17 cellular contexts compared by ENCODE assay signal in genomic region chr5:5025098-5025773, GRCh38.
A peak's percentile ranks its signal among the peaks of the same experiment; 100 is the strongest.
DNase-seq lines count a peak whose midpoint lies in the region; ATAC-seq and TF ChIP-seq lines count a peak whose summit lies in the region.
"Had no signal": no experiment of that assay in that cellular context is flagged by ENCODE, and none has a peak within 500 bp of the region (broad histone marks: within the 10 kb centered on the region; RNA-seq: fewer than 3 reads in every experiment).

No MANE protein-coding gene starts in this region.

- DNase-seq in A172 (ENCODE audit: low spot score) = peak; percentile 10
- DNase-seq in CD4-positive, CD25-positive, alpha-beta regulatory T cell = no peak
- no peak for DNase-seq in OCI-LY7 (ENCODE audit: low spot score)
- DNase-seq in central memory CD8-positive, alpha-beta T cell (ENCODE audit: low spot score in 2 of 2) = no peak
- no peak for DNase-seq in neural progenitor cell (ENCODE audit: low spot score)
- no peak for DNase-seq in islet precursor cell
- DNase-seq: activated CD4-positive, alpha-beta memory T cell treated with anti-CD3 and anti-CD28 coated beads, Interleukin-2, amount 10 ng/mL, durations not matched to agents 7 days and 5 days; activated T-cell treated with anti-CD3 and anti-CD28 coated beads, Interleukin-2, amount 50 U/mL, for 1 hour; body of pancreas; Calu3; immature natural killer cell; left ventricle myocardium superior; NCI-H82 had no signal

- no peaks in the 10 kb centered on the region for H3K36me3 ChIP-seq in CD4-positive, CD25-positive, alpha-beta regulatory T cell (ENCODE audit: control insufficient read depth, insufficient read depth, low read length)
- no peaks in the 10 kb centered on the region for H3K36me3 ChIP-seq in OCI-LY7 (ENCODE audit: insufficient read depth, low read length)
- H3K36me3 ChIP-seq in neural progenitor cell = no peaks in the 10 kb centered on the region
- H3K36me3 ChIP-seq: thoracic aorta had no signal

- no peaks in the 10 kb centered on the region for H3K79me2 ChIP-seq in OCI-LY7 (ENCODE audit: insufficient read depth, low read depth, low read length)
- H3K79me2 ChIP-seq in neural progenitor cell (ENCODE audit: low read depth) = no peaks in the 10 kb centered on the region

- peaks cover 0 to 18% (median 6%) of the 10 kb centered on the region in 7 donors for H3K9me3 Mint-ChIP-seq in CD4-positive, CD25-positive, alpha-beta regulatory T cell
- peaks cover 15% of the 10 kb centered on the region for H3K9me3 Mint-ChIP-seq in central memory CD8-positive, alpha-beta T cell
- peaks cover 4% of the 10 kb centered on the region for H3K9me3 Mint-ChIP-seq in neural progenitor cell

- BruUV-seq in OCI-LY7 (replicated peaks; lab: Mats Ljungman, UMichigan) = no TSS peak

- peaks cover 0 to 4% (median 0%) of the 10 kb centered on the region in 4 donors for H3K4me1 Mint-ChIP-seq in CD4-positive, CD25-positive, alpha-beta regulatory T cell
- no peaks in the 10 kb centered on the region for H3K4me1 Mint-ChIP-seq in central memory CD8-positive, alpha-beta T cell
- H3K4me1 Mint-ChIP-seq in neural progenitor cell = no peaks in the 10 kb centered on the region
- H3K4me1 Mint-ChIP-seq: immature natural killer cell had no signal

- H3K9ac ChIP-seq in neural progenitor cell = no peak overlapping the region

- no peaks in the 10 kb centered on the region for H3K9me3 ChIP-seq in CD4-positive, CD25-positive, alpha-beta regulatory T cell (ENCODE audit: control insufficient read depth in 2 of 2, low read length in 2 of 2)
- H3K9me3 ChIP-seq in OCI-LY7 (ENCODE audit: low read length) (no peaks in the 10 kb centered on the region), neural progenitor cell (ENCODE audit: low read depth) (no peaks in the 10 kb centered on the region)
- H3K9me3 ChIP-seq: body of pancreas, thoracic aorta had no signal

- TF ChIP-seq CTCF in OCI-LY7 (conservative IDR thresholded peaks at IDR 0.05; ENCODE audit: low read length) (no peak), neural progenitor cell (IDR thresholded peaks at IDR 0.05) (no peak)

- no peaks in the 10 kb centered on the region for H3K9me2 ChIP-seq in OCI-LY7 (ENCODE audit: insufficient read depth, low read length)

- H3F3A ChIP-seq in neural progenitor cell (ENCODE audit: low read depth) = no peaks in the 10 kb centered on the region

- H3K4me3 Mint-ChIP-seq in CD4-positive, CD25-positive, alpha-beta regulatory T cell = peak overlapping the region in 1 of 4 donors; percentile 39
- H3K4me3 Mint-ChIP-seq in central memory CD8-positive, alpha-beta T cell = peak overlapping the region; percentile 16
- no peak overlapping the region for H3K4me3 Mint-ChIP-seq in neural progenitor cell
- H3K4me3 Mint-ChIP-seq: activated CD4-positive, alpha-beta memory T cell treated with anti-CD3 and anti-CD28 coated beads, Interleukin-2, amount 10 ng/mL, durations not matched to agents 7 days and 5 days; immature natural killer cell had no signal

- H3K4me1 ChIP-seq in CD4-positive, CD25-positive, alpha-beta regulatory T cell (ENCODE audit: control insufficient read depth, insufficient read depth, low read length, poor library complexity, severe bottlenecking) = no peaks in the 10 kb centered on the region
- H3K4me1 ChIP-seq in OCI-LY7 (ENCODE audit: insufficient read depth, low read length, poor library complexity, severe bottlenecking) (no peaks in the 10 kb centered on the region), neural progenitor cell (peaks cover 8% of the 10 kb centered on the region)
- H3K4me1 ChIP-seq: body of pancreas had no signal

- H3K27ac Mint-ChIP-seq in CD4-positive, CD25-positive, alpha-beta regulatory T cell = no peak overlapping the region
- no peak overlapping the region for H3K27ac Mint-ChIP-seq in central memory CD8-positive, alpha-beta T cell (ENCODE audit: low read depth)
- no peak overlapping the region for H3K27ac Mint-ChIP-seq in neural progenitor cell
- H3K27ac Mint-ChIP-seq: activated CD4-positive, alpha-beta memory T cell treated with anti-CD3 and anti-CD28 coated beads, Interleukin-2, amount 10 ng/mL, durations not matched to agents 7 days and 5 days; activated naive CD4-positive, alpha-beta T cell treated with anti-CD3 and anti-CD28 coated beads, Interleukin-2, amount 50 U/mL, for 72 hours had no signal

- POLR2A ChIA-PET in OCI-LY7 (lab: Charles Lee) = interaction anchor here (0.6 kb wide), 2 partner anchors 65 to 98 kb away, joined by 3 read pairs; no protein-coding TSS in a partner anchor

- H3K4me3 ChIP-seq in CD4-positive, CD25-positive, alpha-beta regulatory T cell (ENCODE audit: low read depth, low read length) = peak overlapping the region; percentile 19
- no peak overlapping the region for H3K4me3 ChIP-seq in OCI-LY7 (ENCODE audit: low read depth, low read length, poor library complexity, severe bottlenecking)
- no peak overlapping the region for H3K4me3 ChIP-seq in neural progenitor cell
- H3K4me3 ChIP-seq: body of pancreas, thoracic aorta had no signal

- no peaks in the 10 kb centered on the region for H3K36me3 Mint-ChIP-seq in CD4-positive, CD25-positive, alpha-beta regulatory T cell
- H3K36me3 Mint-ChIP-seq in central memory CD8-positive, alpha-beta T cell (ENCODE audit: insufficient read depth) = no peaks in the 10 kb centered on the region
- H3K36me3 Mint-ChIP-seq in neural progenitor cell = no peaks in the 10 kb centered on the region
- H3K36me3 Mint-ChIP-seq: immature natural killer cell had no signal

- H3K27me3 ChIP-seq in CD4-positive, CD25-positive, alpha-beta regulatory T cell (ENCODE audit: control insufficient read depth, insufficient read depth, low read length) = no peaks in the 10 kb centered on the region
- no peaks in the 10 kb centered on the region for H3K27me3 ChIP-seq in neural progenitor cell
- H3K27me3 ChIP-seq: body of pancreas had no signal

- intact Hi-C loops in OCI-LY7 (cut with micrococcal nuclease; ENCODE audit: unreplicated experiment) = no loop called here

- H3K27me3 Mint-ChIP-seq in CD4-positive, CD25-positive, alpha-beta regulatory T cell = no peaks in the 10 kb centered on the region
- no peaks in the 10 kb centered on the region for H3K27me3 Mint-ChIP-seq in central memory CD8-positive, alpha-beta T cell
- peaks cover 5% of the 10 kb centered on the region for H3K27me3 Mint-ChIP-seq in neural progenitor cell (ENCODE audit: insufficient read depth, low read depth)
- H3K27me3 Mint-ChIP-seq: activated CD4-positive, alpha-beta memory T cell treated with anti-CD3 and anti-CD28 coated beads, Interleukin-2, amount 10 ng/mL, durations not matched to agents 7 days and 5 days had no signal

- H3K4me2 ChIP-seq in OCI-LY7 (ENCODE audit: low read length) (0 out of 2 replicates have a peak overlapping the region, but pooled peaks have one; percentile 20), neural progenitor cell (no peak overlapping the region)

- CTCF ChIA-PET in OCI-LY7 (lab: Charles Lee; ENCODE audit: unreplicated experiment) = no interaction called here

- peak overlapping the region; percentile 46; the same call in 1 of the 2 replicates for H2AFZ ChIP-seq in OCI-LY7 (ENCODE audit: low read length)
- H2AFZ ChIP-seq in neural progenitor cell (replicated peaks) = no peak overlapping the region

- no peak overlapping the region for H3K27ac ChIP-seq in CD4-positive, CD25-positive, alpha-beta regulatory T cell (ENCODE audit: insufficient read depth, low read length, poor library complexity, severe bottlenecking)
- H3K27ac ChIP-seq in OCI-LY7 (ENCODE audit: low read depth, low read length, poor library complexity, severe bottlenecking) (no peak overlapping the region), neural progenitor cell (no peak overlapping the region)
- H3K27ac ChIP-seq: body of pancreas, thoracic aorta had no signal

- no peak for ATAC-seq in CD4-positive, CD25-positive, alpha-beta regulatory T cell (ENCODE audit: low read depth in 2 of 2)
- no peak for ATAC-seq in central memory CD8-positive, alpha-beta T cell (replicated peaks; ENCODE audit: extremely low read depth, poor library complexity, severe bottlenecking)
- ATAC-seq in HG03457 (IDR thresholded peaks at IDR 0.05; ENCODE audit: unreplicated experiment) (no peak), HG03135 (IDR thresholded peaks at IDR 0.05; ENCODE audit: unreplicated experiment) (no peak)
- ATAC-seq: left ventricle myocardium superior had no signal

- no peaks in the 10 kb centered on the region for H4K20me1 ChIP-seq in OCI-LY7 (ENCODE audit: insufficient read depth, low read length)
- H4K20me1 ChIP-seq in neural progenitor cell (ENCODE audit: low read depth) = no peaks in the 10 kb centered on the region
